In the genomic region with DNA sequence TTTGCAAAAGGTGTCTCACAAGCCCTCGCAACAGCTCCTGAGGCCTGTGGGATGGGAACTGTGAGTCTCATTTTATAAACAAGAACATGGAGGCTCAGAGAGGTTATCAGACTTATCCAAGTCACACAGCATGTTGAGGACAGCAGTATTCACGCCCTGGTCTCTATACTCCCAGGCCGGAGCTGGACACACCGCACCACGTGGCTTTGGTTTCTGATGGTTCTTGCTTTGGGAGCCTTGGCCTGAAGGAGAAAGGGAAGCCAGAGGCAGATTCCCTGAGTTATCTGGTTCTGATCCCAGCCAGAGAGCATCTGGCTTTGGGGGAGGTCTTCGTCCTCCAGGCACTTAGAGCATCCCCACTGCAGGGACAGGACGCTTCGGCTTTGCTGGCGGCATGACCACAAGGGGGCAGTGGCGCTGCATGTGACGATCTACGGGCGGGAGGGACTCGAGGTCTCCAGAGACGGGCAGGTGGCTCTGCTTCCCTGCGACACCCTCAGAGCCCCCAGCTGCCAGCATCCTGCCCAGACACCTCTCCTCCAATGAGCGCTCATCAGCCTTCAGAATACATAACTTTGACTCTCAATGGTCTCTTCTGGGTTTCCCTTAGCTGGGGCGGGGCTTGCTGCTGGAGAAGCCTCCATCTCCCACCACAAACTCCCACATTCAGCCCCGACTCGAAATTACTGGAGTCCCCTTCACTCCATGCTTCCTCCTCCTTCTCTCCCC, we compare ENCODE assay signal across 1 cellular context.
TF ChIP-seq lines count a peak whose summit lies in the region.

No MANE protein-coding gene starts in this region.

TF ChIP-seq in K562, 482 proteins besides CTCF, POLR2A, EP300 and RAD21 (continued from another document and continues in another):
- TF ChIP-seq, protein P1, sequence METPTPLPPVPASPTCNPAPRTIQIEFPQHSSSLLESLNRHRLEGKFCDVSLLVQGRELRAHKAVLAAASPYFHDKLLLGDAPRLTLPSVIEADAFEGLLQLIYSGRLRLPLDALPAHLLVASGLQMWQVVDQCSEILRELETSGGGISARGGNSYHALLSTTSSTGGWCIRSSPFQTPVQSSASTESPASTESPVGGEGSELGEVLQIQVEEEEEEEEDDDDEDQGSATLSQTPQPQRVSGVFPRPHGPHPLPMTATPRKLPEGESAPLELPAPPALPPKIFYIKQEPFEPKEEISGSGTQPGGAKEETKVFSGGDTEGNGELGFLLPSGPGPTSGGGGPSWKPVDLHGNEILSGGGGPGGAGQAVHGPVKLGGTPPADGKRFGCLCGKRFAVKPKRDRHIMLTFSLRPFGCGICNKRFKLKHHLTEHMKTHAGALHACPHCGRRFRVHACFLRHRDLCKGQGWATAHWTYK (CRISPR knock-in tag; IDR thresholded peaks at IDR 0.05) = no peak
- TF ChIP-seq CBFB (CRISPR knock-in tag; IDR thresholded peaks at IDR 0.05) (no peak), TAF7 (tag; IDR thresholded peaks at IDR 0.05) (no peak), ZNF12 (CRISPR knock-in tag; IDR thresholded peaks at IDR 0.05) (no peak), MCM3 (IDR thresholded peaks at IDR 0.05) (no peak), TBP (optimal IDR thresholded peaks at IDR 0.05; ENCODE audit: low read depth, low read length) (no peak), POLR3A (IDR thresholded peaks at IDR 0.05; ENCODE audit: borderline replicate concordance, extremely low read depth, insufficient read depth, insufficient read length) (no peak), DIDO1 (tag; IDR thresholded peaks at IDR 0.05; ENCODE audit: low read depth) (no peak), ZNF146 (CRISPR knock-in tag; IDR thresholded peaks at IDR 0.05; ENCODE audit: unreplicated experiment) (no peak), NCOR1 (IDR thresholded peaks at IDR 0.05) (no peak), FOS (IDR thresholded peaks at IDR 0.05; ENCODE audit: extremely low read depth, insufficient read length) (no peak), NFIC (IDR thresholded peaks at IDR 0.05) (no peak), CCNT2 (IDR thresholded peaks at IDR 0.05; ENCODE audit: borderline replicate concordance, extremely low read depth, insufficient read length, low read depth, low read length) (no peak), ELF4 (CRISPR knock-in tag; IDR thresholded peaks at IDR 0.05) (no peak), ZNF778 (CRISPR knock-in tag; IDR thresholded peaks at IDR 0.05) (no peak), TEAD1 (CRISPR knock-in tag; IDR thresholded peaks at IDR 0.05) (no peak), PCBP2 (IDR thresholded peaks at IDR 0.05; ENCODE audit: low read depth, low read length, poor library complexity, severe bottlenecking) (no peak), CTBP1 (IDR thresholded peaks at IDR 0.05; ENCODE audit: borderline replicate concordance) (peak; percentile 53; the same call in 1 of the 2 replicates), U2AF1 (optimal IDR thresholded peaks at IDR 0.05; ENCODE audit: low read depth, low read length) (no peak), MAZ (CRISPR knock-in tag; conservative IDR thresholded peaks at IDR 0.05 in 1 of 2, IDR thresholded peaks at IDR 0.05 in 1 of 2) (peak in 1 of 2 experiments; percentile 82; a peak in 2 of 4 replicates), CCAR2 (IDR thresholded peaks at IDR 0.05; ENCODE audit: low read depth, low read length) (no peak), HNRNPH1 (optimal IDR thresholded peaks at IDR 0.05; ENCODE audit: low read depth, low read length) (no peak), PURB (CRISPR knock-in tag; IDR thresholded peaks at IDR 0.05; ENCODE audit: low read depth) (no peak), ZNF830 (CRISPR knock-in tag; IDR thresholded peaks at IDR 0.05) (no peak), ZNF316 (IDR thresholded peaks at IDR 0.05) (no peak), OTX1 (CRISPR knock-in tag; IDR thresholded peaks at IDR 0.05) (no peak), STAG1 (CRISPR knock-in tag; IDR thresholded peaks at IDR 0.05; ENCODE audit: borderline replicate concordance) (peak; percentile 95), ZNF76 (CRISPR knock-in tag; IDR thresholded peaks at IDR 0.05; ENCODE audit: borderline replicate concordance) (no peak), ZNF224 (CRISPR knock-in tag; IDR thresholded peaks at IDR 0.05) (no peak), POLR2AphosphoS5 (IDR thresholded peaks at IDR 0.05; ENCODE audit: control insufficient read depth, insufficient read depth, low read depth, low read length) (no peak), FOXA1 (IDR thresholded peaks at IDR 0.05; ENCODE audit: borderline replicate concordance) (no peak), ELF2 (CRISPR knock-in tag; IDR thresholded peaks at IDR 0.05) (no peak), ZNF354B (CRISPR knock-in tag; IDR thresholded peaks at IDR 0.05) (no peak), IRF2 (CRISPR knock-in tag; IDR thresholded peaks at IDR 0.05) (no peak), RBM14 (IDR thresholded peaks at IDR 0.05; ENCODE audit: borderline replicate concordance, insufficient read depth, low read depth, low read length) (no peak), SMARCA5 (IDR thresholded peaks at IDR 0.05) (no peak), TCF7L2 (IDR thresholded peaks at IDR 0.05; ENCODE audit: low read depth, low read length) (no peak)
- TF ChIP-seq, protein P2, sequence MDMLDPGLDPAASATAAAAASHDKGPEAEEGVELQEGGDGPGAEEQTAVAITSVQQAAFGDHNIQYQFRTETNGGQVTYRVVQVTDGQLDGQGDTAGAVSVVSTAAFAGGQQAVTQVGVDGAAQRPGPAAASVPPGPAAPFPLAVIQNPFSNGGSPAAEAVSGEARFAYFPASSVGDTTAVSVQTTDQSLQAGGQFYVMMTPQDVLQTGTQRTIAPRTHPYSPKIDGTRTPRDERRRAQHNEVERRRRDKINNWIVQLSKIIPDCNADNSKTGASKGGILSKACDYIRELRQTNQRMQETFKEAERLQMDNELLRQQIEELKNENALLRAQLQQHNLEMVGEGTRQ (CRISPR knock-in tag; IDR thresholded peaks at IDR 0.05) = peak; percentile 68
- TF ChIP-seq, protein P3, sequence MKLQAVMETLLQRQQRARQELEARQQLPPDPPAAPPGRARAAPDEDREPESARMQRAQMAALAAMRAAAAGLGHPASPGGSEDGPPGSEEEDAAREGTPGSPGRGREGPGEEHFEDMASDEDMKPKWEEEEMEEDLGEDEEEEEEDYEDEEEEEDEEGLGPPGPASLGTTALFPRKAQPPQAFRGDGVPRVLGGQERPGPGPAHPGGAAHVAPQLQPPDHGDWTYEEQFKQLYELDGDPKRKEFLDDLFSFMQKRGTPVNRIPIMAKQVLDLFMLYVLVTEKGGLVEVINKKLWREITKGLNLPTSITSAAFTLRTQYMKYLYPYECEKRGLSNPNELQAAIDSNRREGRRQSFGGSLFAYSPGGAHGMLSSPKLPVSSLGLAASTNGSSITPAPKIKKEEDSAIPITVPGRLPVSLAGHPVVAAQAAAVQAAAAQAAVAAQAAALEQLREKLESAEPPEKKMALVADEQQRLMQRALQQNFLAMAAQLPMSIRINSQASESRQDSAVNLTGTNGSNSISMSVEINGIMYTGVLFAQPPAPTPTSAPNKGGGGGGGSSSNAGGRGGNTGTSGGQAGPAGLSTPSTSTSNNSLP (IDR thresholded peaks at IDR 0.05; ENCODE audit: borderline replicate concordance, low read depth, low read length) = no peak
- TF ChIP-seq, protein P4, sequence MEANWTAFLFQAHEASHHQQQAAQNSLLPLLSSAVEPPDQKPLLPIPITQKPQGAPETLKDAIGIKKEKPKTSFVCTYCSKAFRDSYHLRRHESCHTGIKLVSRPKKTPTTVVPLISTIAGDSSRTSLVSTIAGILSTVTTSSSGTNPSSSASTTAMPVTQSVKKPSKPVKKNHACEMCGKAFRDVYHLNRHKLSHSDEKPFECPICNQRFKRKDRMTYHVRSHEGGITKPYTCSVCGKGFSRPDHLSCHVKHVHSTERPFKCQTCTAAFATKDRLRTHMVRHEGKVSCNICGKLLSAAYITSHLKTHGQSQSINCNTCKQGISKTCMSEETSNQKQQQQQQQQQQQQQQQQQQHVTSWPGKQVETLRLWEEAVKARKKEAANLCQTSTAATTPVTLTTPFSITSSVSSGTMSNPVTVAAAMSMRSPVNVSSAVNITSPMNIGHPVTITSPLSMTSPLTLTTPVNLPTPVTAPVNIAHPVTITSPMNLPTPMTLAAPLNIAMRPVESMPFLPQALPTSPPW (CRISPR knock-in tag; IDR thresholded peaks at IDR 0.05) = peak; percentile 39
- TF ChIP-seq, protein P5, sequence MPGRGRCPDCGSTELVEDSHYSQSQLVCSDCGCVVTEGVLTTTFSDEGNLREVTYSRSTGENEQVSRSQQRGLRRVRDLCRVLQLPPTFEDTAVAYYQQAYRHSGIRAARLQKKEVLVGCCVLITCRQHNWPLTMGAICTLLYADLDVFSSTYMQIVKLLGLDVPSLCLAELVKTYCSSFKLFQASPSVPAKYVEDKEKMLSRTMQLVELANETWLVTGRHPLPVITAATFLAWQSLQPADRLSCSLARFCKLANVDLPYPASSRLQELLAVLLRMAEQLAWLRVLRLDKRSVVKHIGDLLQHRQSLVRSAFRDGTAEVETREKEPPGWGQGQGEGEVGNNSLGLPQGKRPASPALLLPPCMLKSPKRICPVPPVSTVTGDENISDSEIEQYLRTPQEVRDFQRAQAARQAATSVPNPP (IDR thresholded peaks at IDR 0.05; ENCODE audit: borderline replicate concordance, insufficient read depth, insufficient read length) = no peak
- TF ChIP-seq, protein P6, sequence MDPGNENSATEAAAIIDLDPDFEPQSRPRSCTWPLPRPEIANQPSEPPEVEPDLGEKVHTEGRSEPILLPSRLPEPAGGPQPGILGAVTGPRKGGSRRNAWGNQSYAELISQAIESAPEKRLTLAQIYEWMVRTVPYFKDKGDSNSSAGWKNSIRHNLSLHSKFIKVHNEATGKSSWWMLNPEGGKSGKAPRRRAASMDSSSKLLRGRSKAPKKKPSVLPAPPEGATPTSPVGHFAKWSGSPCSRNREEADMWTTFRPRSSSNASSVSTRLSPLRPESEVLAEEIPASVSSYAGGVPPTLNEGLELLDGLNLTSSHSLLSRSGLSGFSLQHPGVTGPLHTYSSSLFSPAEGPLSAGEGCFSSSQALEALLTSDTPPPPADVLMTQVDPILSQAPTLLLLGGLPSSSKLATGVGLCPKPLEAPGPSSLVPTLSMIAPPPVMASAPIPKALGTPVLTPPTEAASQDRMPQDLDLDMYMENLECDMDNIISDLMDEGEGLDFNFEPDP (CRISPR knock-in tag; IDR thresholded peaks at IDR 0.05) = no peak
- TF ChIP-seq, protein P7, sequence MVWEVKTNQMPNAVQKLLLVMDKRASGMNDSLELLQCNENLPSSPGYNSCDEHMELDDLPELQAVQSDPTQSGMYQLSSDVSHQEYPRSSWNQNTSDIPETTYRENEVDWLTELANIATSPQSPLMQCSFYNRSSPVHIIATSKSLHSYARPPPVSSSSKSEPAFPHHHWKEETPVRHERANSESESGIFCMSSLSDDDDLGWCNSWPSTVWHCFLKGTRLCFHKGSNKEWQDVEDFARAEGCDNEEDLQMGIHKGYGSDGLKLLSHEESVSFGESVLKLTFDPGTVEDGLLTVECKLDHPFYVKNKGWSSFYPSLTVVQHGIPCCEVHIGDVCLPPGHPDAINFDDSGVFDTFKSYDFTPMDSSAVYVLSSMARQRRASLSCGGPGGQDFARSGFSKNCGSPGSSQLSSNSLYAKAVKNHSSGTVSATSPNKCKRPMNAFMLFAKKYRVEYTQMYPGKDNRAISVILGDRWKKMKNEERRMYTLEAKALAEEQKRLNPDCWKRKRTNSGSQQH (CRISPR knock-in tag; IDR thresholded peaks at IDR 0.05) = no peak
- TF ChIP-seq, protein P8, sequence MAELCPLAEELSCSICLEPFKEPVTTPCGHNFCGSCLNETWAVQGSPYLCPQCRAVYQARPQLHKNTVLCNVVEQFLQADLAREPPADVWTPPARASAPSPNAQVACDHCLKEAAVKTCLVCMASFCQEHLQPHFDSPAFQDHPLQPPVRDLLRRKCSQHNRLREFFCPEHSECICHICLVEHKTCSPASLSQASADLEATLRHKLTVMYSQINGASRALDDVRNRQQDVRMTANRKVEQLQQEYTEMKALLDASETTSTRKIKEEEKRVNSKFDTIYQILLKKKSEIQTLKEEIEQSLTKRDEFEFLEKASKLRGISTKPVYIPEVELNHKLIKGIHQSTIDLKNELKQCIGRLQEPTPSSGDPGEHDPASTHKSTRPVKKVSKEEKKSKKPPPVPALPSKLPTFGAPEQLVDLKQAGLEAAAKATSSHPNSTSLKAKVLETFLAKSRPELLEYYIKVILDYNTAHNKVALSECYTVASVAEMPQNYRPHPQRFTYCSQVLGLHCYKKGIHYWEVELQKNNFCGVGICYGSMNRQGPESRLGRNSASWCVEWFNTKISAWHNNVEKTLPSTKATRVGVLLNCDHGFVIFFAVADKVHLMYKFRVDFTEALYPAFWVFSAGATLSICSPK (IDR thresholded peaks at IDR 0.05; ENCODE audit: borderline replicate concordance) = no peak
- TF ChIP-seq, protein P9, sequence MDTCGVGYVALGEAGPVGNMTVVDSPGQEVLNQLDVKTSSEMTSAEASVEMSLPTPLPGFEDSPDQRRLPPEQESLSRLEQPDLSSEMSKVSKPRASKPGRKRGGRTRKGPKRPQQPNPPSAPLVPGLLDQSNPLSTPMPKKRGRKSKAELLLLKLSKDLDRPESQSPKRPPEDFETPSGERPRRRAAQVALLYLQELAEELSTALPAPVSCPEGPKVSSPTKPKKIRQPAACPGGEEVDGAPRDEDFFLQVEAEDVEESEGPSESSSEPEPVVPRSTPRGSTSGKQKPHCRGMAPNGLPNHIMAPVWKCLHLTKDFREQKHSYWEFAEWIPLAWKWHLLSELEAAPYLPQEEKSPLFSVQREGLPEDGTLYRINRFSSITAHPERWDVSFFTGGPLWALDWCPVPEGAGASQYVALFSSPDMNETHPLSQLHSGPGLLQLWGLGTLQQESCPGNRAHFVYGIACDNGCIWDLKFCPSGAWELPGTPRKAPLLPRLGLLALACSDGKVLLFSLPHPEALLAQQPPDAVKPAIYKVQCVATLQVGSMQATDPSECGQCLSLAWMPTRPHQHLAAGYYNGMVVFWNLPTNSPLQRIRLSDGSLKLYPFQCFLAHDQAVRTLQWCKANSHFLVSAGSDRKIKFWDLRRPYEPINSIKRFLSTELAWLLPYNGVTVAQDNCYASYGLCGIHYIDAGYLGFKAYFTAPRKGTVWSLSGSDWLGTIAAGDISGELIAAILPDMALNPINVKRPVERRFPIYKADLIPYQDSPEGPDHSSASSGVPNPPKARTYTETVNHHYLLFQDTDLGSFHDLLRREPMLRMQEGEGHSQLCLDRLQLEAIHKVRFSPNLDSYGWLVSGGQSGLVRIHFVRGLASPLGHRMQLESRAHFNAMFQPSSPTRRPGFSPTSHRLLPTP (IDR thresholded peaks at IDR 0.05; ENCODE audit: borderline replicate concordance, extremely low read depth, insufficient read length) = no peak
- TF ChIP-seq, protein P10, sequence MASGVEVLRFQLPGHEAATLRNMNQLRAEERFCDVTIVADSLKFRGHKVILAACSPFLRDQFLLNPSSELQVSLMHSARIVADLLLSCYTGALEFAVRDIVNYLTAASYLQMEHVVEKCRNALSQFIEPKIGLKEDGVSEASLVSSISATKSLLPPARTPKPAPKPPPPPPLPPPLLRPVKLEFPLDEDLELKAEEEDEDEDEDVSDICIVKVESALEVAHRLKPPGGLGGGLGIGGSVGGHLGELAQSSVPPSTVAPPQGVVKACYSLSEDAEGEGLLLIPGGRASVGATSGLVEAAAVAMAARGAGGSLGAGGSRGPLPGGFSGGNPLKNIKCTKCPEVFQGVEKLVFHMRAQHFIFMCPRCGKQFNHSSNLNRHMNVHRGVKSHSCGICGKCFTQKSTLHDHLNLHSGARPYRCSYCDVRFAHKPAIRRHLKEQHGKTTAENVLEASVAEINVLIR (CRISPR knock-in tag; IDR thresholded peaks at IDR 0.05) = no peak
- TF ChIP-seq, protein P11, sequence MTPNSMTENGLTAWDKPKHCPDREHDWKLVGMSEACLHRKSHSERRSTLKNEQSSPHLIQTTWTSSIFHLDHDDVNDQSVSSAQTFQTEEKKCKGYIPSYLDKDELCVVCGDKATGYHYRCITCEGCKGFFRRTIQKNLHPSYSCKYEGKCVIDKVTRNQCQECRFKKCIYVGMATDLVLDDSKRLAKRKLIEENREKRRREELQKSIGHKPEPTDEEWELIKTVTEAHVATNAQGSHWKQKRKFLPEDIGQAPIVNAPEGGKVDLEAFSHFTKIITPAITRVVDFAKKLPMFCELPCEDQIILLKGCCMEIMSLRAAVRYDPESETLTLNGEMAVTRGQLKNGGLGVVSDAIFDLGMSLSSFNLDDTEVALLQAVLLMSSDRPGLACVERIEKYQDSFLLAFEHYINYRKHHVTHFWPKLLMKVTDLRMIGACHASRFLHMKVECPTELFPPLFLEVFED (CRISPR knock-in tag; conservative IDR thresholded peaks at IDR 0.05) = no peak
